In genomic region chr3:50250514-50250913, GRCh38 we compare ENCODE assay signal across 13 cellular contexts. TPM values are rescaled to one million over a fixed set of nuclear protein-coding genes. Genes with fewer than 3 reads are reported as not detected.
DNase-seq lines count a peak whose midpoint lies in the region; ATAC-seq and TF ChIP-seq lines count a peak whose summit lies in the region.
"Had no signal": no experiment of that assay in that cellular context is flagged by ENCODE, and none has a peak within 500 bp of the region (broad histone marks: within the 10 kb centered on the region; RNA-seq: fewer than 3 reads in every experiment).

No MANE protein-coding gene starts in this region.

- peaks cover 48% of the 10 kb centered on the region for H3K36me3 ChIP-seq in CD4-positive, CD25-positive, alpha-beta regulatory T cell (ENCODE audit: control insufficient read depth, insufficient read depth, low read length)
- H3K36me3 ChIP-seq in gastrocnemius medialis (peaks cover 0 to 12% of the 10 kb centered on the region in 2 donors), right lobe of liver (peaks cover 0 to 9% (median 4%) of the 10 kb centered on the region in 4 donors)

- no CpG with 5 or more reads among the region's 4 CpGs for WGBS in right lobe of liver (ENCODE audit: insufficient coverage, low coverage, low lambda C conversion rate, missing lambda C conversion rate)

- H3K27ac ChIP-seq in CD4-positive, CD25-positive, alpha-beta regulatory T cell (ENCODE audit: insufficient read depth, low read length, poor library complexity, severe bottlenecking): no peak overlapping the region
- peak overlapping the region in 43 of 59 donors; percentile 16 to 100 (median 72) for H3K27ac ChIP-seq in dorsolateral prefrontal cortex
- peak overlapping the region; percentile 80 to 96 (median 87) for H3K27ac ChIP-seq in gastrocnemius medialis
- no peak overlapping the region for H3K27ac ChIP-seq in right lobe of liver

- H3K9me3 ChIP-seq in CD4-positive, CD25-positive, alpha-beta regulatory T cell (ENCODE audit: control insufficient read depth in 2 of 2, low read length in 2 of 2): no peaks in the 10 kb centered on the region
- H3K9me3 ChIP-seq in gastrocnemius medialis (no peaks in the 10 kb centered on the region), right lobe of liver (no peaks in the 10 kb centered on the region)
- H3K9me3 ChIP-seq: BLaER1 treated with 17β-estradiol and CSF1 and Interleukin-3, amounts not matched to agents 10 nM and 100 nM had no signal

- H3K4me3 Mint-ChIP-seq in CD4-positive, CD25-positive, alpha-beta regulatory T cell: peak overlapping the region in 2 of 4 donors; percentile 44 to 60

- no peak for ATAC-seq in CD4-positive, CD25-positive, alpha-beta regulatory T cell (ENCODE audit: low read depth in 2 of 2)
- ATAC-seq in gastrocnemius medialis: no peak
- no peak for ATAC-seq in HG02970 (IDR thresholded peaks at IDR 0.05; ENCODE audit: low FRiP score, unreplicated experiment)
- no peak for ATAC-seq in right lobe of liver

- no peaks in the 10 kb centered on the region for H3K27me3 ChIP-seq in CD4-positive, CD25-positive, alpha-beta regulatory T cell (ENCODE audit: control insufficient read depth, insufficient read depth, low read length)
- H3K27me3 ChIP-seq in dorsolateral prefrontal cortex: no peaks in the 10 kb centered on the region
- H3K27me3 ChIP-seq in gastrocnemius medialis: no peaks in the 10 kb centered on the region
- H3K27me3 ChIP-seq in right lobe of liver: no peaks in the 10 kb centered on the region
- H3K27me3 ChIP-seq: BLaER1 treated with 17β-estradiol and CSF1 and Interleukin-3, amounts not matched to agents 10 nM and 100 nM had no signal

- H3K27ac Mint-ChIP-seq in CD4-positive, CD25-positive, alpha-beta regulatory T cell: peak overlapping the region in 2 of 3 donors; percentile 59 to 62

- in situ Hi-C loops in gastrocnemius medialis (cut with MboI; ENCODE audit: low sequenced_read_pairs in 4 of 4): no loop called here

- TF ChIP-seq POLR2A in gastrocnemius medialis (IDR thresholded peaks at IDR 0.05) (no peak), right lobe of liver (IDR thresholded peaks at IDR 0.05) (no peak)

- no peaks in the 10 kb centered on the region for H3K9me3 Mint-ChIP-seq in CD4-positive, CD25-positive, alpha-beta regulatory T cell

- intact Hi-C loops in dorsolateral prefrontal cortex (cut with DNase I) (no loop called here), gastrocnemius medialis (cut with DNase I; ENCODE audit: low total_unique reads) (no loop called here), right lobe of liver (cut with DNase I) (no loop called here)

- peaks cover 66% of the 10 kb centered on the region for H3K4me1 ChIP-seq in CD4-positive, CD25-positive, alpha-beta regulatory T cell (ENCODE audit: control insufficient read depth, insufficient read depth, low read length, poor library complexity, severe bottlenecking)
- H3K4me1 ChIP-seq in gastrocnemius medialis (peaks cover 60 to 79% of the 10 kb centered on the region in 2 donors), right lobe of liver (peaks cover 0 to 70% (median 26%) of the 10 kb centered on the region in 4 donors)

- peaks cover 6% of the 10 kb centered on the region for H3K27me3 Mint-ChIP-seq in CD4-positive, CD25-positive, alpha-beta regulatory T cell

- no peak for TF ChIP-seq CTCF in dorsolateral prefrontal cortex (IDR thresholded peaks at IDR 0.05 in 54 of 56, conservative IDR thresholded peaks at IDR 0.05 in 2 of 56; ENCODE audit: low read depth in 1 of 56, partially characterized antibody in 56 of 56)
- TF ChIP-seq CTCF in gastrocnemius medialis (IDR thresholded peaks at IDR 0.05 in 4 of 5, conservative IDR thresholded peaks at IDR 0.05 in 1 of 5): no peak
- no peak for TF ChIP-seq CTCF in right lobe of liver (IDR thresholded peaks at IDR 0.05)

- peaks cover 11% of the 10 kb centered on the region for H3K36me3 Mint-ChIP-seq in CD4-positive, CD25-positive, alpha-beta regulatory T cell

- DNase-seq in CD4-positive, CD25-positive, alpha-beta regulatory T cell: no peak
- DNase-seq in NCI-H69 (lab: John Stamatoyannopoulos, UW): peak; percentile 38
- DNase-seq in dorsolateral prefrontal cortex: no peak
- DNase-seq in gastrocnemius medialis: no peak
- no peak for DNase-seq in cerebellum (ENCODE audit: low spot score)
- no peak for DNase-seq in right lobe of liver
- DNase-seq in middle frontal gyrus (ENCODE audit: extremely low spot score, low spot score): no peak
- DNase-seq: Kasumi-1, NCI-H1694 treated with DMSO at 0.1 percent for 48 hours, NCI-H526 treated with DMSO at 0.1 percent for 48 hours had no signal

- H3K4me1 Mint-ChIP-seq in CD4-positive, CD25-positive, alpha-beta regulatory T cell: peaks cover 6 to 62% (median 26%) of the 10 kb centered on the region in 4 donors

- H3K4me3 ChIP-seq in CD4-positive, CD25-positive, alpha-beta regulatory T cell (ENCODE audit: low read depth, low read length): no peak overlapping the region
- H3K4me3 ChIP-seq in dorsolateral prefrontal cortex (no peak overlapping the region), gastrocnemius medialis (no peak overlapping the region), right lobe of liver (no peak overlapping the region)
- H3K4me3 ChIP-seq: BLaER1 treated with 17β-estradiol and CSF1 and Interleukin-3, amounts not matched to agents 10 nM and 100 nM had no signal

RNA-seq across cellular contexts. Expression of gene GNAI2, which starts 14.5 kb away (rescaled TPM):
- total RNA-seq in CD4-positive, CD25-positive, alpha-beta regulatory T cell: 373 TPM
- 100 to 1,000 TPM; 544 to 696 (median 614) TPM for polyA plus RNA-seq in CD4-positive, CD25-positive, alpha-beta regulatory T cell
- total RNA-seq in dorsolateral prefrontal cortex (100 to 1,000 TPM; 117 to 240 (median 161) TPM), gastrocnemius medialis (10 to 100 TPM; 26.7 to 67.8 (median 39.8) TPM), cerebellum (63.8 TPM), right lobe of liver (100 to 1,000 TPM in 2 of 6 experiments, 10 to 100 TPM in 4; 73.3 to 125 (median 98.7) TPM)

RNA-seq across cellular contexts. Expression of gene SEMA3B, which starts 18.4 kb away (rescaled TPM):
- total RNA-seq in CD4-positive, CD25-positive, alpha-beta regulatory T cell: 1.7 TPM
- not detected for polyA plus RNA-seq in CD4-positive, CD25-positive, alpha-beta regulatory T cell
- total RNA-seq in dorsolateral prefrontal cortex (100 to 1,000 TPM in 85 of 120 experiments, 10 to 100 TPM in 35; 36.0 to 486 (median 135) TPM), gastrocnemius medialis (1 to 10 TPM; 1.7 to 3.1 (median 2.1) TPM), cerebellum (3.4 TPM), right lobe of liver (1 to 10 TPM; 1.7 to 4.5 (median 2.6) TPM)

RNA-seq across cellular contexts. Expression of gene LSMEM2, which starts 28.4 kb away (rescaled TPM):
- total RNA-seq in CD4-positive, CD25-positive, alpha-beta regulatory T cell: not detected
- polyA plus RNA-seq in CD4-positive, CD25-positive, alpha-beta regulatory T cell: under 1 TPM in 1 of 4 donors, not detected in 3; 0.22 TPM
- total RNA-seq in dorsolateral prefrontal cortex (1 to 10 TPM in 95 of 120 experiments, under 1 TPM in 23, not detected in 2; 0.31 to 7.4 (median 1.7) TPM), gastrocnemius medialis (under 1 TPM in 3 of 4 donors, not detected in 1; 0.41 to 0.98 (median 0.49) TPM), cerebellum (0.36 TPM), right lobe of liver (not detected)
- total RNA-seq: dermis blood vessel endothelial cell had no signal

RNA-seq across cellular contexts. Expression of gene IFRD2, which starts 41.7 kb away (rescaled TPM):
- 39.9 TPM for total RNA-seq in CD4-positive, CD25-positive, alpha-beta regulatory T cell
- 10 to 100 TPM; 40.6 to 51.9 (median 43.4) TPM for polyA plus RNA-seq in CD4-positive, CD25-positive, alpha-beta regulatory T cell
- total RNA-seq in dorsolateral prefrontal cortex (10 to 100 TPM; 15.0 to 46.2 (median 28.8) TPM), gastrocnemius medialis (100 to 1,000 TPM; 111 to 145 (median 127) TPM), cerebellum (19.3 TPM), right lobe of liver (10 to 100 TPM; 40.8 to 71.0 (median 56.3) TPM)

RNA-seq across cellular contexts. Expression of gene SLC38A3, which starts 45.4 kb away (rescaled TPM):
- not detected for total RNA-seq in CD4-positive, CD25-positive, alpha-beta regulatory T cell
- polyA plus RNA-seq in CD4-positive, CD25-positive, alpha-beta regulatory T cell: not detected
- total RNA-seq in dorsolateral prefrontal cortex (10 to 100 TPM; 12.5 to 71.4 (median 28.5) TPM), gastrocnemius medialis (1 to 10 TPM; 1.9 to 8.9 (median 5.0) TPM), cerebellum (6.2 TPM), right lobe of liver (100 to 1,000 TPM in 4 of 6 experiments, 10 to 100 TPM in 2; 77.7 to 311 (median 190) TPM)
- total RNA-seq: dermis blood vessel endothelial cell had no signal

Comparison
In these comparisons a context has a peak if more than half of its experiments do, and no peak if none do; other contexts are left out.
1. H3K27ac ChIP-seq: peak in dorsolateral prefrontal cortex (43 of 59) and gastrocnemius medialis (4 of 4); none in CD4-positive, CD25-positive, alpha-beta regulatory T cell (single experiment) and right lobe of liver (0 of 3).